ENCODE assay signal across 1 cellular context in the genomic region with DNA sequence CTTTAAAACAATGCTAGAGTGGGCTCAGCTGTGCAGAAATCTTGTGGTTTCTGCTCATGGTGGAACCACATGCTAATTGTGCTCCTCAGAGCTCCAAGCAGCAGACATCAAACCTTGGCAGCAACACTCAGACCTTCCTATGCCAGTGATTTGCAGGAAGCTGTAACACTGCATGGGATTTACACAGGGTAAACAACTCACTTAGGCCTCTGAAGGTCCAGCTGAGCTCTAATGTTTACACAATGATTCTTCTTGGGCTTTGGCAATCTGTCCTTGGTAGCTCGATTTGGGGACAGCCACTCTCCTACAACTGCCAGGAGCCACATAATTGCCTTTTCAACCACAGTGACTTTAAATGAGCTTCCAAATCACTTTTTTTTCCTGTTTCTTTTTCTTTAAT.
TF ChIP-seq lines count a peak whose summit lies in the region.

No MANE protein-coding gene starts in this region.

TF ChIP-seq in HepG2, 621 proteins besides CTCF, POLR2A, EP300 and RAD21 (continued from another document and continues in another):
- TF ChIP-seq, protein P1, sequence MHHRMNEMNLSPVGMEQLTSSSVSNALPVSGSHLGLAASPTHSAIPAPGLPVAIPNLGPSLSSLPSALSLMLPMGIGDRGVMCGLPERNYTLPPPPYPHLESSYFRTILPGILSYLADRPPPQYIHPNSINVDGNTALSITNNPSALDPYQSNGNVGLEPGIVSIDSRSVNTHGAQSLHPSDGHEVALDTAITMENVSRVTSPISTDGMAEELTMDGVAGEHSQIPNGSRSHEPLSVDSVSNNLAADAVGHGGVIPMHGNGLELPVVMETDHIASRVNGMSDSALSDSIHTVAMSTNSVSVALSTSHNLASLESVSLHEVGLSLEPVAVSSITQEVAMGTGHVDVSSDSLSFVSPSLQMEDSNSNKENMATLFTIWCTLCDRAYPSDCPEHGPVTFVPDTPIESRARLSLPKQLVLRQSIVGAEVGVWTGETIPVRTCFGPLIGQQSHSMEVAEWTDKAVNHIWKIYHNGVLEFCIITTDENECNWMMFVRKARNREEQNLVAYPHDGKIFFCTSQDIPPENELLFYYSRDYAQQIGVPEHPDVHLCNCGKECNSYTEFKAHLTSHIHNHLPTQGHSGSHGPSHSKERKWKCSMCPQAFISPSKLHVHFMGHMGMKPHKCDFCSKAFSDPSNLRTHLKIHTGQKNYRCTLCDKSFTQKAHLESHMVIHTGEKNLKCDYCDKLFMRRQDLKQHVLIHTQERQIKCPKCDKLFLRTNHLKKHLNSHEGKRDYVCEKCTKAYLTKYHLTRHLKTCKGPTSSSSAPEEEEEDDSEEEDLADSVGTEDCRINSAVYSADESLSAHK (CRISPR knock-in tag; IDR thresholded peaks at IDR 0.05; ENCODE audit: borderline replicate concordance) = no peak
- no peak for TF ChIP-seq PAWR (CRISPR knock-in tag; IDR thresholded peaks at IDR 0.05; ENCODE audit: borderline replicate concordance)
- TF ChIP-seq ZNF329 (CRISPR knock-in tag; IDR thresholded peaks at IDR 0.05; ENCODE audit: low read depth) = no peak
- TF ChIP-seq, protein P2, sequence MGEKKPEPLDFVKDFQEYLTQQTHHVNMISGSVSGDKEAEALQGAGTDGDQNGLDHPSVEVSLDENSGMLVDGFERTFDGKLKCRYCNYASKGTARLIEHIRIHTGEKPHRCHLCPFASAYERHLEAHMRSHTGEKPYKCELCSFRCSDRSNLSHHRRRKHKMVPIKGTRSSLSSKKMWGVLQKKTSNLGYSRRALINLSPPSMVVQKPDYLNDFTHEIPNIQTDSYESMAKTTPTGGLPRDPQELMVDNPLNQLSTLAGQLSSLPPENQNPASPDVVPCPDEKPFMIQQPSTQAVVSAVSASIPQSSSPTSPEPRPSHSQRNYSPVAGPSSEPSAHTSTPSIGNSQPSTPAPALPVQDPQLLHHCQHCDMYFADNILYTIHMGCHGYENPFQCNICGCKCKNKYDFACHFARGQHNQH (CRISPR knock-in tag; IDR thresholded peaks at IDR 0.05) = peak; percentile 46; the same call in 1 of the 2 replicates
- no peak for TF ChIP-seq CHD4 (IDR thresholded peaks at IDR 0.05; ENCODE audit: borderline replicate concordance, low read length)
- no peak for TF ChIP-seq POLR2AphosphoS2 (IDR thresholded peaks at IDR 0.05; ENCODE audit: low read depth, low read length)
- TF ChIP-seq ZSCAN30 (CRISPR knock-in tag; IDR thresholded peaks at IDR 0.05) = no peak
- 0 out of 2 replicates have a peak, but pooled peaks have one; percentile 28 for TF ChIP-seq TGIF2 (CRISPR knock-in tag; IDR thresholded peaks at IDR 0.05)
- peak; percentile 64; the same call in 1 of the 2 replicates for TF ChIP-seq ZNF331 (CRISPR knock-in tag; IDR thresholded peaks at IDR 0.05)
- TF ChIP-seq, protein P3, sequence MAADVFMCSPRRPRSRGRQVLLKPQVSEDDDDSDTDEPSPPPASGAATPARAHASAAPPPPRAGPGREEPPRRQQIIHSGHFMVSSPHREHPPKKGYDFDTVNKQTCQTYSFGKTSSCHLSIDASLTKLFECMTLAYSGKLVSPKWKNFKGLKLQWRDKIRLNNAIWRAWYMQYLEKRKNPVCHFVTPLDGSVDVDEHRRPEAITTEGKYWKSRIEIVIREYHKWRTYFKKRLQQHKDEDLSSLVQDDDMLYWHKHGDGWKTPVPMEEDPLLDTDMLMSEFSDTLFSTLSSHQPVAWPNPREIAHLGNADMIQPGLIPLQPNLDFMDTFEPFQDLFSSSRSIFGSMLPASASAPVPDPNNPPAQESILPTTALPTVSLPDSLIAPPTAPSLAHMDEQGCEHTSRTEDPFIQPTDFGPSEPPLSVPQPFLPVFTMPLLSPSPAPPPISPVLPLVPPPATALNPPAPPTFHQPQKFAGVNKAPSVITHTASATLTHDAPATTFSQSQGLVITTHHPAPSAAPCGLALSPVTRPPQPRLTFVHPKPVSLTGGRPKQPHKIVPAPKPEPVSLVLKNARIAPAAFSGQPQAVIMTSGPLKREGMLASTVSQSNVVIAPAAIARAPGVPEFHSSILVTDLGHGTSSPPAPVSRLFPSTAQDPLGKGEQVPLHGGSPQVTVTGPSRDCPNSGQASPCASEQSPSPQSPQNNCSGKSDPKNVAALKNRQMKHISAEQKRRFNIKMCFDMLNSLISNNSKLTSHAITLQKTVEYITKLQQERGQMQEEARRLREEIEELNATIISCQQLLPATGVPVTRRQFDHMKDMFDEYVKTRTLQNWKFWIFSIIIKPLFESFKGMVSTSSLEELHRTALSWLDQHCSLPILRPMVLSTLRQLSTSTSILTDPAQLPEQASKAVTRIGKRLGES (CRISPR knock-in tag; IDR thresholded peaks at IDR 0.05; ENCODE audit: borderline replicate concordance) = no peak
- no peak for TF ChIP-seq ZNF230 (CRISPR knock-in tag; IDR thresholded peaks at IDR 0.05)
- TF ChIP-seq GZF1 (CRISPR knock-in tag; IDR thresholded peaks at IDR 0.05) = no peak
- TF ChIP-seq ZNF496 (CRISPR knock-in tag; IDR thresholded peaks at IDR 0.05; ENCODE audit: insufficient replicate concordance) = no peak
- no peak for TF ChIP-seq HES4 (CRISPR knock-in tag; IDR thresholded peaks at IDR 0.05; ENCODE audit: borderline replicate concordance)
- TF ChIP-seq SOX5 (CRISPR knock-in tag; IDR thresholded peaks at IDR 0.05; ENCODE audit: borderline replicate concordance) = peak; percentile 66; the same call in 1 of the 2 replicates
- TF ChIP-seq, protein P4, sequence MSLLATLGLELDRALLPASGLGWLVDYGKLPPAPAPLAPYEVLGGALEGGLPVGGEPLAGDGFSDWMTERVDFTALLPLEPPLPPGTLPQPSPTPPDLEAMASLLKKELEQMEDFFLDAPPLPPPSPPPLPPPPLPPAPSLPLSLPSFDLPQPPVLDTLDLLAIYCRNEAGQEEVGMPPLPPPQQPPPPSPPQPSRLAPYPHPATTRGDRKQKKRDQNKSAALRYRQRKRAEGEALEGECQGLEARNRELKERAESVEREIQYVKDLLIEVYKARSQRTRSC (CRISPR knock-in tag; IDR thresholded peaks at IDR 0.05; ENCODE audit: low read depth) = no peak
- TF ChIP-seq CCDC6 (CRISPR knock-in tag; IDR thresholded peaks at IDR 0.05) = no peak
- no peak for TF ChIP-seq ZNF430 (CRISPR knock-in tag; IDR thresholded peaks at IDR 0.05)
- TF ChIP-seq ZNF619 (CRISPR knock-in tag; IDR thresholded peaks at IDR 0.05) = no peak
- TF ChIP-seq TCF12 (IDR thresholded peaks at IDR 0.05) = no peak
- no peak for TF ChIP-seq TCF12 (CRISPR knock-in tag; IDR thresholded peaks at IDR 0.05)
- TF ChIP-seq, protein P5, sequence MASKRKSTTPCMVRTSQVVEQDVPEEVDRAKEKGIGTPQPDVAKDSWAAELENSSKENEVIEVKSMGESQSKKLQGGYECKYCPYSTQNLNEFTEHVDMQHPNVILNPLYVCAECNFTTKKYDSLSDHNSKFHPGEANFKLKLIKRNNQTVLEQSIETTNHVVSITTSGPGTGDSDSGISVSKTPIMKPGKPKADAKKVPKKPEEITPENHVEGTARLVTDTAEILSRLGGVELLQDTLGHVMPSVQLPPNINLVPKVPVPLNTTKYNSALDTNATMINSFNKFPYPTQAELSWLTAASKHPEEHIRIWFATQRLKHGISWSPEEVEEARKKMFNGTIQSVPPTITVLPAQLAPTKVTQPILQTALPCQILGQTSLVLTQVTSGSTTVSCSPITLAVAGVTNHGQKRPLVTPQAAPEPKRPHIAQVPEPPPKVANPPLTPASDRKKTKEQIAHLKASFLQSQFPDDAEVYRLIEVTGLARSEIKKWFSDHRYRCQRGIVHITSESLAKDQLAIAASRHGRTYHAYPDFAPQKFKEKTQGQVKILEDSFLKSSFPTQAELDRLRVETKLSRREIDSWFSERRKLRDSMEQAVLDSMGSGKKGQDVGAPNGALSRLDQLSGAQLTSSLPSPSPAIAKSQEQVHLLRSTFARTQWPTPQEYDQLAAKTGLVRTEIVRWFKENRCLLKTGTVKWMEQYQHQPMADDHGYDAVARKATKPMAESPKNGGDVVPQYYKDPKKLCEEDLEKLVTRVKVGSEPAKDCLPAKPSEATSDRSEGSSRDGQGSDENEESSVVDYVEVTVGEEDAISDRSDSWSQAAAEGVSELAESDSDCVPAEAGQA (IDR thresholded peaks at IDR 0.05; ENCODE audit: low read depth) = no peak
- TF ChIP-seq, protein P5 (CRISPR knock-in tag; IDR thresholded peaks at IDR 0.05; ENCODE audit: borderline replicate concordance) = no peak
- TF ChIP-seq, protein P6, sequence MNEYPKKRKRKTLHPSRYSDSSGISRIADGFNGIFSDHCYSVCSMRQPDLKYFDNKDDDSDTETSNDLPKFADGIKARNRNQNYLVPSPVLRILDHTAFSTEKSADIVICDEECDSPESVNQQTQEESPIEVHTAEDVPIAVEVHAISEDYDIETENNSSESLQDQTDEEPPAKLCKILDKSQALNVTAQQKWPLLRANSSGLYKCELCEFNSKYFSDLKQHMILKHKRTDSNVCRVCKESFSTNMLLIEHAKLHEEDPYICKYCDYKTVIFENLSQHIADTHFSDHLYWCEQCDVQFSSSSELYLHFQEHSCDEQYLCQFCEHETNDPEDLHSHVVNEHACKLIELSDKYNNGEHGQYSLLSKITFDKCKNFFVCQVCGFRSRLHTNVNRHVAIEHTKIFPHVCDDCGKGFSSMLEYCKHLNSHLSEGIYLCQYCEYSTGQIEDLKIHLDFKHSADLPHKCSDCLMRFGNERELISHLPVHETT (CRISPR knock-in tag; conservative IDR thresholded peaks at IDR 0.05) = no peak
- TF ChIP-seq PRPF4 (IDR thresholded peaks at IDR 0.05; ENCODE audit: low read depth, low read length, poor library complexity, severe bottlenecking) = no peak
- no peak for TF ChIP-seq ZNF773 (CRISPR knock-in tag; IDR thresholded peaks at IDR 0.05; ENCODE audit: borderline replicate concordance)
- TF ChIP-seq JDP2 (CRISPR knock-in tag; IDR thresholded peaks at IDR 0.05; ENCODE audit: borderline replicate concordance) = no peak
- TF ChIP-seq CBX5 (CRISPR knock-in tag; IDR thresholded peaks at IDR 0.05; ENCODE audit: borderline replicate concordance) = peak; percentile 47; the same call in 1 of the 2 replicates
- TF ChIP-seq ADNP (CRISPR knock-in tag; IDR thresholded peaks at IDR 0.05) = no peak
- TF ChIP-seq ZSCAN20 (CRISPR knock-in tag; IDR thresholded peaks at IDR 0.05; ENCODE audit: borderline replicate concordance) = 0 out of 2 replicates have a peak, but pooled peaks have one; percentile 36
- no peak for TF ChIP-seq TBP (CRISPR knock-in tag; IDR thresholded peaks at IDR 0.05)
- TF ChIP-seq ZNF124 (CRISPR knock-in tag; IDR thresholded peaks at IDR 0.05) = peak; percentile 80; the same call in 1 of the 2 replicates
- TF ChIP-seq THYN1 (CRISPR knock-in tag; IDR thresholded peaks at IDR 0.05; ENCODE audit: borderline replicate concordance, low read depth) = no peak
- no peak for TF ChIP-seq STAG1 (CRISPR knock-in tag; IDR thresholded peaks at IDR 0.05)
- TF ChIP-seq SP2 (CRISPR knock-in tag; IDR thresholded peaks at IDR 0.05) = no peak
- no peak for TF ChIP-seq SRF (IDR thresholded peaks at IDR 0.05; ENCODE audit: low read depth, low read length)
- TF ChIP-seq KDM4B (CRISPR knock-in tag; IDR thresholded peaks at IDR 0.05) = peak; percentile 61; the same call in 1 of the 2 replicates
- TF ChIP-seq, protein P7, sequence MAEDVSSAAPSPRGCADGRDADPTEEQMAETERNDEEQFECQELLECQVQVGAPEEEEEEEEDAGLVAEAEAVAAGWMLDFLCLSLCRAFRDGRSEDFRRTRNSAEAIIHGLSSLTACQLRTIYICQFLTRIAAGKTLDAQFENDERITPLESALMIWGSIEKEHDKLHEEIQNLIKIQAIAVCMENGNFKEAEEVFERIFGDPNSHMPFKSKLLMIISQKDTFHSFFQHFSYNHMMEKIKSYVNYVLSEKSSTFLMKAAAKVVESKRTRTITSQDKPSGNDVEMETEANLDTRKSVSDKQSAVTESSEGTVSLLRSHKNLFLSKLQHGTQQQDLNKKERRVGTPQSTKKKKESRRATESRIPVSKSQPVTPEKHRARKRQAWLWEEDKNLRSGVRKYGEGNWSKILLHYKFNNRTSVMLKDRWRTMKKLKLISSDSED (CRISPR knock-in tag; IDR thresholded peaks at IDR 0.05) = no peak
- TF ChIP-seq HMG20B (CRISPR knock-in tag; conservative IDR thresholded peaks at IDR 0.05) = 0 out of 2 replicates have a peak, but pooled peaks have one; percentile 45
- TF ChIP-seq POLR2G (IDR thresholded peaks at IDR 0.05; ENCODE audit: low read depth, low read length) = no peak
- no peak for TF ChIP-seq DMAP1 (CRISPR knock-in tag; IDR thresholded peaks at IDR 0.05)
- TF ChIP-seq ZNF501 (CRISPR knock-in tag; IDR thresholded peaks at IDR 0.05) = peak; percentile 48; the same call in 1 of the 2 replicates
- TF ChIP-seq ZFY (CRISPR knock-in tag; IDR thresholded peaks at IDR 0.05) = peak; percentile 47; the same call in 1 of the 2 replicates
- no peak for TF ChIP-seq IRX3 (CRISPR knock-in tag; IDR thresholded peaks at IDR 0.05; ENCODE audit: borderline replicate concordance, low read depth)
- no peak for TF ChIP-seq ZNF253 (CRISPR knock-in tag; IDR thresholded peaks at IDR 0.05; ENCODE audit: borderline replicate concordance)
- TF ChIP-seq, protein P8, sequence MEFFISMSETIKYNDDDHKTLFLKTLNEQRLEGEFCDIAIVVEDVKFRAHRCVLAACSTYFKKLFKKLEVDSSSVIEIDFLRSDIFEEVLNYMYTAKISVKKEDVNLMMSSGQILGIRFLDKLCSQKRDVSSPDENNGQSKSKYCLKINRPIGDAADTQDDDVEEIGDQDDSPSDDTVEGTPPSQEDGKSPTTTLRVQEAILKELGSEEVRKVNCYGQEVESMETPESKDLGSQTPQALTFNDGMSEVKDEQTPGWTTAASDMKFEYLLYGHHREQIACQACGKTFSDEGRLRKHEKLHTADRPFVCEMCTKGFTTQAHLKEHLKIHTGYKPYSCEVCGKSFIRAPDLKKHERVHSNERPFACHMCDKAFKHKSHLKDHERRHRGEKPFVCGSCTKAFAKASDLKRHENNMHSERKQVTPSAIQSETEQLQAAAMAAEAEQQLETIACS (CRISPR knock-in tag; IDR thresholded peaks at IDR 0.05) = no peak
- TF ChIP-seq, protein P9, sequence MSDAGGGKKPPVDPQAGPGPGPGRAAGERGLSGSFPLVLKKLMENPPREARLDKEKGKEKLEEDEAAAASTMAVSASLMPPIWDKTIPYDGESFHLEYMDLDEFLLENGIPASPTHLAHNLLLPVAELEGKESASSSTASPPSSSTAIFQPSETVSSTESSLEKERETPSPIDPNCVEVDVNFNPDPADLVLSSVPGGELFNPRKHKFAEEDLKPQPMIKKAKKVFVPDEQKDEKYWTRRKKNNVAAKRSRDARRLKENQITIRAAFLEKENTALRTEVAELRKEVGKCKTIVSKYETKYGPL (CRISPR knock-in tag; IDR thresholded peaks at IDR 0.05) = no peak
